2 cellular contexts compared by ENCODE assay signal in genomic region chr4:1347410-1347864, GRCh38.
TF ChIP-seq lines count a peak whose summit lies in the region.

No MANE protein-coding gene starts in this region.

TF ChIP-seq in HEK293, 187 proteins besides CTCF, POLR2A, EP300 and RAD21:
- TF ChIP-seq ZFP37 (tag by site-specific recombination; IDR thresholded peaks at IDR 0.05) (no peak), REST (tag by site-specific recombination; IDR thresholded peaks at IDR 0.05) (peak; percentile 53; the same call in 1 of the 2 replicates), ZSCAN30 (tag by site-specific recombination; IDR thresholded peaks at IDR 0.05) (0 out of 2 replicates have a peak, but pooled peaks have one; percentile 42), ZNF600 (tag by site-specific recombination; IDR thresholded peaks at IDR 0.05) (0 out of 2 replicates have a peak, but pooled peaks have one; percentile 26), ZNF449 (tag by site-specific recombination; IDR thresholded peaks at IDR 0.05) (peak; percentile 97), ZNF335 (tag by site-specific recombination; conservative IDR thresholded peaks at IDR 0.05) (peak; percentile 89), ZBTB11 (tag by site-specific recombination; conservative IDR thresholded peaks at IDR 0.05; ENCODE audit: low read depth) (0 out of 2 replicates have a peak, but pooled peaks have one; percentile 48), ZBTB20 (tag by site-specific recombination; IDR thresholded peaks at IDR 0.05) (peak; percentile 89), ZSCAN23 (tag by site-specific recombination; IDR thresholded peaks at IDR 0.05) (no peak), ZBTB17 (tag by site-specific recombination; IDR thresholded peaks at IDR 0.05) (peak; percentile 56), ZNF776 (tag by site-specific recombination; IDR thresholded peaks at IDR 0.05; ENCODE audit: borderline replicate concordance) (no peak), IKZF3 (tag by site-specific recombination; IDR thresholded peaks at IDR 0.05) (0 out of 2 replicates have a peak, but pooled peaks have one; percentile 38)

TF ChIP-seq in endothelial cell of umbilical vein, 7 proteins besides CTCF, POLR2A, EP300 and RAD21:
- peak; percentile 49 for TF ChIP-seq POLR2AphosphoS5 (IDR thresholded peaks at IDR 0.05; ENCODE audit: insufficient read depth, low read depth, low read length)
- no peak for TF ChIP-seq FOS (IDR thresholded peaks at IDR 0.05; ENCODE audit: borderline replicate concordance, insufficient read depth, low read length)
- TF ChIP-seq MAX (IDR thresholded peaks at IDR 0.05; ENCODE audit: insufficient read depth, insufficient read length) = peak; percentile 19
